ENCODE assay signal across 8 cellular contexts in the genomic region with DNA sequence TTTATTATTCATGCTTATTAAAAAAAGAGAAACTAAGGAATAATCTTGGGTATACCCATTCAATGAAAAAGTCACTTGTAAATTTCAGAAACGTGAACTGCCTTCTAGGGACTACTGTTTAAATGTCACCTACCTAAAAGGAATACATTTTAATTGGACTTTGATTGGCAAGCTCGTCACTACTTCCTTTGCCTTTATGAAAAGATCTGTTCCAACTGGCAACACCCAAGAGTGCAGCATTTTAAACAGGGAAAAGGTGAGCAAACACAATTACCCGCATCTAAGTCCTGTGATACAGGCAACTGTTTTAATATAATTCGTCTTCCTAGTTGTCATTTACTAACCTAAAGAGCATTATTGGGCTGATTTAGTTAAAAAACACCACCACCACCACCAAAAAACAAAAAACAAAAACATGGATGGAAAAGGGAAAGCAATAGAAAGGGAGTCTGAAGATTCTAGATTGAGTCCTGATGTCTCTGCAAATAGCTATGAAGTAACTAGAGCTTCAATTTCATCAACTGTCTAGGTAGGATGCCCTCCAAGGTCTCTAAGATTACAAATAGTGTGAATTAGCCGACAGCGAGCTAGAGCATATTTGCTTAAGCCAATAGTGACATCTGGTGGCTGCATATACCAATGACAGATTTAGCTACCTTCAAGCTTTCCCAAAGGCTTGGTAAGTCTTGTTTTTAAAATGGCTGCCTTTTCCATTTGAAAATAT. TPM values are rescaled to one million over a fixed set of nuclear protein-coding genes. Genes with fewer than 3 reads are reported as not detected.
A peak's percentile ranks its signal among the peaks of the same experiment; 100 is the strongest.
DNase-seq lines count a peak whose midpoint lies in the region; ATAC-seq, FAIRE-seq and TF ChIP-seq lines count a peak whose summit lies in the region.

No MANE protein-coding gene starts in this region.

- H3K4me2 ChIP-seq in endothelial cell of umbilical vein (ENCODE audit: insufficient read depth, low read length), result no peak overlapping the region

- H3K9me3 ChIP-seq in endothelial cell of umbilical vein (replicated peaks; ENCODE audit: control insufficient read depth, insufficient read depth, low read length) (no peaks in the 10 kb centered on the region), uterus (no peaks in the 10 kb centered on the region)

- H3K27me3 ChIP-seq in endothelial cell of umbilical vein (ENCODE audit: control insufficient read depth in 2 of 2, insufficient read depth in 2 of 2, low read length in 2 of 2), result peaks cover 3 to 8% of the 10 kb centered on the region in 2 experiments
- no peaks in the 10 kb centered on the region for H3K27me3 ChIP-seq in uterus

- BruUV-seq in endothelial cell of umbilical vein (replicated peaks; lab: Mats Ljungman, UMichigan), result no TSS peak

- DNase-seq in DMS 273 (lab: John Stamatoyannopoulos, UW; ENCODE audit: unreplicated experiment), result peak; percentile 96
- DNase-seq in NCI-H2081 treated with DMSO at 0.1 percent for 48 hours (lab: John Stamatoyannopoulos, UW), result peak; percentile 96
- peak; percentile 2 for DNase-seq in T-helper 22 cell (ENCODE audit: low read depth)
- DNase-seq in endothelial cell of umbilical vein (ENCODE audit: low read depth, low spot score), result peak; percentile 78
- peak; percentile 86 for DNase-seq in midbrain (lab: John Stamatoyannopoulos, UW)
- DNase-seq in uterus, result peak in 1 of 2 donors; percentile 25

- H4K20me1 ChIP-seq in endothelial cell of umbilical vein (replicated peaks; ENCODE audit: control insufficient read depth, extremely low read depth, insufficient read depth, low read length), result no peaks in the 10 kb centered on the region

- H3K4me3 ChIP-seq in endothelial cell of umbilical vein (replicated peaks in 1 of 3; ENCODE audit: insufficient read depth in 1 of 3, low read depth in 1 of 3, low read length in 3 of 3) (no peak overlapping the region), uterus (no peak overlapping the region)

- dilution Hi-C loops in endothelial cell of umbilical vein (cut with MboI; ENCODE audit: extremely low pct_ligation_motif_present, low sequenced_read_pairs), result no loop called here

- no peaks in the 10 kb centered on the region for H3K9me1 ChIP-seq in endothelial cell of umbilical vein (replicated peaks; ENCODE audit: control insufficient read depth, extremely low read depth, insufficient read depth, low read length)

- no peak overlapping the region for H2AFZ ChIP-seq in endothelial cell of umbilical vein (ENCODE audit: low read depth, low read length)

- no peaks in the 10 kb centered on the region for H3K36me3 ChIP-seq in endothelial cell of umbilical vein (ENCODE audit: control insufficient read depth in 2 of 2, extremely low read depth in 1 of 2, insufficient read depth in 2 of 2, low read length in 2 of 2)
- H3K36me3 ChIP-seq in uterus, result no peaks in the 10 kb centered on the region

- intact Hi-C loops in endothelial cell of umbilical vein (cut with micrococcal nuclease) (loop anchor here (1.0 to 10.0 kb wide), 10 partner anchors 78 to 1328 kb away; no protein-coding TSS in a partner anchor), uterus (cut with DNase I; ENCODE audit: low total_unique reads) (no loop called here)

- peak; percentile 97 for ATAC-seq in GM19043 (IDR thresholded peaks at IDR 0.05; ENCODE audit: low read depth, unreplicated experiment)
- ATAC-seq in HG03108 (IDR thresholded peaks at IDR 0.05; ENCODE audit: unreplicated experiment), result peak; percentile 95

- POLR2A ChIA-PET in endothelial cell of umbilical vein (lab: Charles Lee), result no interaction called here

- no peaks in the 10 kb centered on the region for H3K79me2 ChIP-seq in endothelial cell of umbilical vein (ENCODE audit: control insufficient read depth, insufficient read depth, low read length)

- H3K4me1 ChIP-seq in endothelial cell of umbilical vein (ENCODE audit: control insufficient read depth, extremely low read depth, insufficient read depth, low read length) (no peaks in the 10 kb centered on the region), uterus (no peaks in the 10 kb centered on the region)

- TF ChIP-seq CTCF in endothelial cell of umbilical vein (IDR thresholded peaks at IDR 0.05; ENCODE audit: extremely low read depth in 1 of 2, insufficient read depth in 1 of 2, low read depth in 1 of 2, low read length in 2 of 2) (peak; percentile 56 to 64), uterus (IDR thresholded peaks at IDR 0.05) (peak; percentile 41 to 75 (median 58))

- FAIRE-seq in endothelial cell of umbilical vein (lab: Jason Lieb, UNC), result peak; percentile 67

- CTCF ChIA-PET in endothelial cell of umbilical vein (lab: Charles Lee), result interaction anchor here (0.6 to 2.8 kb wide), 50 partner anchors 9 to 1196 kb away, joined by 3 to 51 read pairs (median 6); partner anchors contain the start of genes ICA1 and UMAD1

- H3K9ac ChIP-seq in endothelial cell of umbilical vein (replicated peaks; ENCODE audit: extremely low read depth, insufficient read depth, low read length), result no peak overlapping the region

- TF ChIP-seq POLR2A in endothelial cell of umbilical vein (IDR thresholded peaks at IDR 0.05; ENCODE audit: low read depth, low read length), result no peak
- TF ChIP-seq POLR2A in uterus (IDR thresholded peaks at IDR 0.05), result no peak

- H3K27ac ChIP-seq in endothelial cell of umbilical vein (ENCODE audit: insufficient read depth, low read depth, low read length) (no peak overlapping the region), uterus (no peak overlapping the region)

TF ChIP-seq in endothelial cell of umbilical vein, 7 proteins besides CTCF, POLR2A, EP300 and RAD21:
- TF ChIP-seq POLR2AphosphoS5 (IDR thresholded peaks at IDR 0.05; ENCODE audit: insufficient read depth, low read depth, low read length) (no peak), MAX (IDR thresholded peaks at IDR 0.05; ENCODE audit: insufficient read depth, insufficient read length) (no peak), EZH2 (IDR thresholded peaks at IDR 0.05; ENCODE audit: borderline replicate concordance, low read depth, low read length, severe bottlenecking) (no peak), GATA2 (IDR thresholded peaks at IDR 0.05; ENCODE audit: insufficient read depth, insufficient read length, low read depth, low read length) (no peak), FOS (IDR thresholded peaks at IDR 0.05; ENCODE audit: borderline replicate concordance, insufficient read depth, low read length) (no peak), MYC (IDR thresholded peaks at IDR 0.05; ENCODE audit: low read depth, low read length) (no peak), JUN (IDR thresholded peaks at IDR 0.05; ENCODE audit: borderline replicate concordance, insufficient read depth, insufficient read length, low read depth) (no peak)
TF ChIP-seq in endothelial cell of umbilical vein: peak in this region for 0.

RNA-seq across cellular contexts. Expression of gene ICA1, which starts 33.8 kb away (rescaled TPM):
- 39.7 and 47.1 TPM in 2 replicates for total RNA-seq in endothelial cell of umbilical vein
- polyA plus RNA-seq in endothelial cell of umbilical vein, result 13.9 and 19.0 TPM in 2 replicates
- 21.2 and 24.1 TPM in 2 replicates for polyA plus RNA-seq in endothelial cell of umbilical vein (2011; cell fraction: cytosol; rRNA removed)
- 78.5 and 88.7 TPM in 2 replicates for polyA plus RNA-seq in endothelial cell of umbilical vein (2011; cell fraction: nucleus; rRNA removed)
- 42.2 and 46.8 TPM in 2 replicates for polyA plus RNA-seq in endothelial cell of umbilical vein (2012)
- 21.5 and 29.3 TPM in 2 replicates for polyA minus RNA-seq in endothelial cell of umbilical vein
- 2.0 TPM for polyA minus RNA-seq in endothelial cell of umbilical vein (2011; cell fraction: cytosol; rRNA and poly(A)+ RNA removed)
- polyA minus RNA-seq in endothelial cell of umbilical vein (2011; cell fraction: nucleus; rRNA and poly(A)+ RNA removed), result 44.1 and 52.3 TPM in 2 replicates
- 10 to 100 TPM in 3 of 4 donors, 1 to 10 TPM in 1; 3.5 to 36.9 (median 28.5) TPM for total RNA-seq in uterus
